20 cellular contexts compared by ENCODE assay signal in the genomic region with DNA sequence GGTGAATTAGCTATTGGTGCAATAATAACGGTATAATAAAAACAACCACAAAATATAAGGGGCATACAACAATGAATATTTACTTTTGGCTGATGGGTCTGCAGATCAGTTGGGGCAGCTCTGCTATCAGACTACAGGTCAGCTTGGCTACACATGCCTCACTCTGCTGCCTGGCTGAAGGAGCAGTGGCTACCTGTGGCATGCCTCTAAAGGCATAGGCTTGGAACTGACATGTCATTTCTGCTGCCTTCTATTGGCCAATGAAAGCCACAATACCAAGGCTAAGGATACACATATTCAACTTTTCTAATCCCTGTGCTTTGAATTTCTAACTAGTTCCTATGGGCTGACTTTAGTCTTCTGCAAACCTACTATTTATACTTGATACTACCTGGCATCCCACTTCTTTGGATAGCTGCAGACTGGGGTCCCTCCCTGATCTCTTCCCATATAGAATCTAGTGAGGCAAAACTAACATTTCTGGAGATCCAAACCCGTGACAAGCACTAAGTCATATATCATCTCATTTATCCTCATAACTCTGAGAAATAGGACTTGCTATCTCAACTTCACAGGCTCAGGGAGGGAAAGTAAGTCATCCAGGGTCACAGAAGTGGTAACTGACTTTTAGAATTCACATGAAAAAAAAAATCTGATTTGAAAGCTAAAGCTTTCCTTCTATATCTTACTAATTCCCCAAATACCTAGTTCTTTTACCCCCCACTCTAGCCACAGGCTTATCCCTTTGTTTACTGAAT.
"Had no signal": no experiment of that assay in that cellular context is flagged by ENCODE, and none has a peak within 500 bp of the region (broad histone marks: within the 10 kb centered on the region; RNA-seq: fewer than 3 reads in every experiment).

No MANE protein-coding gene starts in this region.

- H3K27me3 Mint-ChIP-seq: progenitor cell of endocrine pancreas, type B pancreatic cell had no signal

- ATAC-seq: activated CD8-positive, alpha-beta memory T cell treated with anti-CD3 and anti-CD28 coated beads, Interleukin-2, amount 10 ng/mL, durations not matched to agents 7 days and 5 days; activated CD8-positive, alpha-beta T cell treated with anti-CD3 and anti-CD28 coated beads for 36 hours; activated naive CD8-positive, alpha-beta T cell treated with anti-CD3 and anti-CD28 coated beads, Interleukin-2, amount 50 U/mL, for 24 hours; body of pancreas; esophagus mucosa; left cardiac atrium; T-helper 17 cell had no signal

- H3K4me3 ChIP-seq: body of pancreas had no signal

- H3K4me1 Mint-ChIP-seq: activated CD4-positive, alpha-beta T cell treated with anti-CD3 and anti-CD28 coated beads, Interleukin-2, amount 10 ng/mL, durations not matched to agents 24 days and 14 days; activated CD8-positive, alpha-beta memory T cell treated with anti-CD3 and anti-CD28 coated beads, Interleukin-2, amount 10 ng/mL, durations not matched to agents 7 days and 5 days; activated naive CD8-positive, alpha-beta T cell treated with anti-CD3 and anti-CD28 coated beads, Interleukin-2, amount 50 U/mL, for 24 hours; T-helper 17 cell had no signal

- H3K27me3 ChIP-seq: body of pancreas had no signal

- H3K9me3 ChIP-seq: body of pancreas had no signal

- H3K27ac Mint-ChIP-seq: activated CD4-positive, alpha-beta T cell treated with anti-CD3 and anti-CD28 coated beads, Interleukin-2, amount 10 ng/mL, durations not matched to agents 24 days and 14 days; activated CD8-positive, alpha-beta memory T cell treated with anti-CD3 and anti-CD28 coated beads, Interleukin-2, amount 10 ng/mL, durations not matched to agents 7 days and 5 days; activated CD8-positive, alpha-beta T cell treated with anti-CD3 and anti-CD28 coated beads for 36 hours; activated naive CD8-positive, alpha-beta T cell treated with anti-CD3 and anti-CD28 coated beads, Interleukin-2, amount 50 U/mL, for 24 hours; stimulated activated naive CD8-positive, alpha-beta T cell treated with anti-CD3 and anti-CD28 coated beads, Interleukin-15, Interleukin-2, amounts not matched to agents 100 ng/mL and 50 ng/mL, for 24 hours; T-helper 17 cell; type B pancreatic cell had no signal

- DNase-seq: activated CD4-positive, alpha-beta T cell treated with anti-CD3 and anti-CD28 coated beads, Interleukin-2, amount 10 ng/mL, durations not matched to agents 24 days and 14 days; activated CD8-positive, alpha-beta memory T cell treated with anti-CD3 and anti-CD28 coated beads, Interleukin-2, amount 10 ng/mL, durations not matched to agents 7 days and 5 days; activated CD8-positive, alpha-beta T cell treated with anti-CD3 and anti-CD28 coated beads for 36 hours; activated effector memory CD4-positive, alpha-beta T cell treated with anti-CD3 and anti-CD28 coated beads, Interleukin-2, amount 50 U/mL, for 16 hours; activated naive CD4-positive, alpha-beta T cell treated with anti-CD3 and anti-CD28 coated beads, Interleukin-2, amount 50 U/mL, for 16 hours; activated naive CD8-positive, alpha-beta T cell treated with anti-CD3 and anti-CD28 coated beads, Interleukin-2, amount 50 U/mL, for 24 hours; activated T-cell treated with anti-CD3 and anti-CD28 coated beads for 4 hours; body of pancreas; dermis blood vessel endothelial cell; effector memory CD4-positive, alpha-beta T cell; islet precursor cell; left cardiac atrium; stimulated activated CD4-positive, alpha-beta T cell treated with anti-CD3 and anti-CD28 coated beads, Interleukin-12 subunit alpha, Interleukin-12 subunit beta, amount 100 ng/mL, for 4 hours; stimulated activated CD4-positive, alpha-beta T cell treated with anti-CD3 and anti-CD28 coated beads, Interleukin-4, amount 100 ng/mL, for 4 hours; SW 1271; T-helper 17 cell had no signal

- H3K9me3 Mint-ChIP-seq: activated CD4-positive, alpha-beta T cell treated with anti-CD3 and anti-CD28 coated beads, Interleukin-2, amount 10 ng/mL, durations not matched to agents 24 days and 14 days; activated CD8-positive, alpha-beta T cell treated with anti-CD3 and anti-CD28 coated beads for 36 hours; activated naive CD8-positive, alpha-beta T cell treated with anti-CD3 and anti-CD28 coated beads, Interleukin-2, amount 50 U/mL, for 24 hours; stimulated activated naive CD8-positive, alpha-beta T cell treated with anti-CD3 and anti-CD28 coated beads, Interleukin-15, Interleukin-2, amounts not matched to agents 100 ng/mL and 50 ng/mL, for 24 hours; type B pancreatic cell had no signal

- H3K27ac ChIP-seq: body of pancreas had no signal

- H3K36me3 Mint-ChIP-seq: activated CD8-positive, alpha-beta memory T cell treated with anti-CD3 and anti-CD28 coated beads, Interleukin-2, amount 10 ng/mL, durations not matched to agents 7 days and 5 days; type B pancreatic cell had no signal

- H3K4me3 Mint-ChIP-seq: activated CD4-positive, alpha-beta T cell treated with anti-CD3 and anti-CD28 coated beads, Interleukin-2, amount 10 ng/mL, durations not matched to agents 24 days and 14 days; activated CD8-positive, alpha-beta memory T cell treated with anti-CD3 and anti-CD28 coated beads, Interleukin-2, amount 10 ng/mL, durations not matched to agents 7 days and 5 days; activated CD8-positive, alpha-beta T cell treated with anti-CD3 and anti-CD28 coated beads for 36 hours; activated naive CD8-positive, alpha-beta T cell treated with anti-CD3 and anti-CD28 coated beads, Interleukin-2, amount 50 U/mL, for 24 hours; stimulated activated naive CD8-positive, alpha-beta T cell treated with anti-CD3 and anti-CD28 coated beads, Interleukin-15, Interleukin-2, amounts not matched to agents 100 ng/mL and 50 ng/mL, for 24 hours; T-helper 17 cell; type B pancreatic cell had no signal
